In genomic region chr17:82831818-82832200, GRCh38 we compare ENCODE assay signal across 24 cellular contexts. TPM values are rescaled to one million over a fixed set of nuclear protein-coding genes. Genes with fewer than 3 reads are reported as not detected.
"Had no signal": no experiment of that assay in that cellular context is flagged by ENCODE, and none has a peak within 500 bp of the region (broad histone marks: within the 10 kb centered on the region; RNA-seq: fewer than 3 reads in every experiment).

No MANE protein-coding gene starts in this region.

- H3K27ac ChIP-seq: gastroesophageal sphincter, hepatocyte, prostate gland, sigmoid colon, suprapubic skin had no signal

- H3K9me3 ChIP-seq: breast epithelium, gastroesophageal sphincter, mucosa of descending colon, prostate gland, sigmoid colon, suprapubic skin had no signal

- H2AFZ ChIP-seq: hepatocyte had no signal

- H3K4me3 Mint-ChIP-seq: activated CD8-positive, alpha-beta memory T cell treated with anti-CD3 and anti-CD28 coated beads, Interleukin-2, amount 10 ng/mL, durations not matched to agents 7 days and 5 days; activated naive CD8-positive, alpha-beta T cell treated with anti-CD3 and anti-CD28 coated beads, Interleukin-2, amount 10 ng/mL, durations not matched to agents 7 days and 5 days; activated T-cell treated with anti-CD3 and anti-CD28 coated beads, Interleukin-2, amount 50 U/mL, for 24 hours; naive thymus-derived CD8-positive, alpha-beta T cell; T-helper 2 cell treated with Interferon-gamma antibody and Interleukin-4, amounts not matched to agents 5 μg/mL and 100 μg/mL, for 36 hours had no signal

- H3K27ac Mint-ChIP-seq: activated CD8-positive, alpha-beta memory T cell treated with anti-CD3 and anti-CD28 coated beads, Interleukin-2, amount 10 ng/mL, durations not matched to agents 7 days and 5 days; activated naive CD8-positive, alpha-beta T cell treated with anti-CD3 and anti-CD28 coated beads, Interleukin-2, amount 10 ng/mL, durations not matched to agents 7 days and 5 days; activated T-cell treated with anti-CD3 and anti-CD28 coated beads, Interleukin-2, amount 50 U/mL, for 24 hours; T-helper 2 cell treated with Interferon-gamma antibody and Interleukin-4, amounts not matched to agents 5 μg/mL and 100 μg/mL, for 36 hours had no signal

- ATAC-seq: activated CD4-positive, CD25-positive, alpha-beta regulatory T cell treated with anti-CD3 and anti-CD28 coated beads, Interleukin-2, amount 50 U/mL, for 24 hours; activated CD8-positive, alpha-beta memory T cell treated with anti-CD3 and anti-CD28 coated beads, Interleukin-2, amount 10 ng/mL, durations not matched to agents 7 days and 5 days; gastroesophageal sphincter; mucosa of descending colon; naive thymus-derived CD8-positive, alpha-beta T cell; stimulated activated naive CD8-positive, alpha-beta T cell treated with anti-CD3 and anti-CD28 coated beads, Interleukin-15, Interleukin-2, amounts not matched to agents 100 U/mL and 50 U/mL, for 24 hours had no signal

- H3K4me1 ChIP-seq: prostate gland had no signal

- FAIRE-seq: colon had no signal

- H3K27me3 Mint-ChIP-seq: activated CD8-positive, alpha-beta memory T cell treated with anti-CD3 and anti-CD28 coated beads, Interleukin-2, amount 10 ng/mL, durations not matched to agents 7 days and 5 days; activated naive CD8-positive, alpha-beta T cell treated with anti-CD3 and anti-CD28 coated beads, Interleukin-2, amount 10 ng/mL, durations not matched to agents 7 days and 5 days; activated T-cell treated with anti-CD3 and anti-CD28 coated beads, Interleukin-2, amount 50 U/mL, for 24 hours; naive thymus-derived CD8-positive, alpha-beta T cell had no signal

- H3K27me3 ChIP-seq: breast epithelium, gastroesophageal sphincter, hepatocyte, sigmoid colon, suprapubic skin had no signal

- H3K9me3 Mint-ChIP-seq: naive thymus-derived CD8-positive, alpha-beta T cell; T-helper 2 cell treated with Interferon-gamma antibody and Interleukin-4, amounts not matched to agents 5 μg/mL and 100 μg/mL, for 36 hours had no signal

- H3K4me1 Mint-ChIP-seq: activated naive CD8-positive, alpha-beta T cell treated with anti-CD3 and anti-CD28 coated beads, Interleukin-2, amount 10 ng/mL, durations not matched to agents 7 days and 5 days had no signal

- H3K36me3 ChIP-seq: breast epithelium, prostate gland, sigmoid colon had no signal

- H3K4me2 ChIP-seq: hepatocyte had no signal

- DNase-seq: activated CD4-positive, alpha-beta T cell treated with anti-CD3 and anti-CD28 coated beads, Interleukin-2, amount 50 U/mL, for 48 hours; activated CD8-positive, alpha-beta memory T cell treated with anti-CD3 and anti-CD28 coated beads, Interleukin-2, amount 10 ng/mL, durations not matched to agents 7 days and 5 days; activated gamma-delta T cell; activated naive CD8-positive, alpha-beta T cell treated with anti-CD3 and anti-CD28 coated beads, Interleukin-2, amount 10 ng/mL, durations not matched to agents 7 days and 5 days; activated T-cell treated with anti-CD3 and anti-CD28 coated beads, Interleukin-2, amount 50 U/mL, for 24 hours; anterior cingulate cortex; effector CD4-positive, alpha-beta T cell; occipital lobe; sigmoid colon; stimulated activated CD4-positive, alpha-beta T cell treated with anti-CD3 and anti-CD28 coated beads, Interleukin-12 subunit alpha, Interleukin-12 subunit beta, amount 100 ng/mL, for 4 hours; stimulated activated CD4-positive, alpha-beta T cell treated with anti-CD3 and anti-CD28 coated beads, Interleukin-2, amount 100 ng/mL, for 48 hours; stimulated activated naive CD8-positive, alpha-beta T cell treated with anti-CD3 and anti-CD28 coated beads, Interleukin-15, Interleukin-2, amounts not matched to agents 100 U/mL and 50 U/mL, for 24 hours; SW 1271 had no signal

- H3K4me3 ChIP-seq: gastroesophageal sphincter, hepatocyte, mucosa of descending colon, prostate gland, sigmoid colon, suprapubic skin had no signal

- H3K79me2 ChIP-seq: hepatocyte had no signal

RNA-seq across cellular contexts. Expression of gene ZNF750, which starts 8.0 kb away (rescaled TPM):
- total RNA-seq: activated CD8-positive, alpha-beta memory T cell treated with anti-CD3 and anti-CD28 coated beads, Interleukin-2, amount 10 ng/mL, durations not matched to agents 7 days and 5 days; activated naive CD8-positive, alpha-beta T cell treated with anti-CD3 and anti-CD28 coated beads, Interleukin-2, amount 10 ng/mL, durations not matched to agents 7 days and 5 days; fibroblast of lung; mucosa of descending colon; naive thymus-derived CD8-positive, alpha-beta T cell; occipital lobe; sigmoid colon had no signal
- polyA plus RNA-seq: fibroblast of lung; naive thymus-derived CD8-positive, alpha-beta T cell had no signal
